Comparison of ENCODE assay signal across 12 cellular contexts in the genomic region with DNA sequence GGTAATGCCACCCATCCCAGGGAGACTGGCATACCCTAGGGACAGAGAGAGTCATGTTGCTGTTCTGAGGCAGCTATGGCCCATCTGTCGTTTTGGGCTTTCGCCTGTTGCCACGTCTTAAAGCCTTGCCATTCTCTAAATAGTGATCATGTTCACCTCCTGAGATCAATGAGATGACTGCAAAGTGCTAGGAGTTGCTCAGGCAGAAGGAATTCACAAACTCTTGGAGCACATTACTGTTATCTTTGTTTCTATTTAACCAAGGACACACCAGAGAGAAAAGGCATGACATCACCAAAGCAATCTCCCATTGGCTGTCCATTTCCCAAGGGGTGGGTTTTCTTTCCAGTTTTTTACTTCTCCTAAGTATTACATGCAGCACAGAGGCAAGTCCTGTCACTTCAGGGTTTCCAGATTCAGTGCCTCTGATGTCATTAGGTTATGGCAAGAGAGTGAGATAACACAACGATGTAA. TPM values are rescaled to one million over a fixed set of nuclear protein-coding genes. Genes with fewer than 3 reads are reported as not detected.
DNase-seq lines count a peak whose midpoint lies in the region; ATAC-seq, FAIRE-seq and TF ChIP-seq lines count a peak whose summit lies in the region.
"Had no signal": no experiment of that assay in that cellular context is flagged by ENCODE, and none has a peak within 500 bp of the region (broad histone marks: within the 10 kb centered on the region; RNA-seq: fewer than 3 reads in every experiment).

No MANE protein-coding gene starts in this region.

- H3K4me1 Mint-ChIP-seq in MCF 10A (ENCODE audit: insufficient read depth, unreplicated experiment): peaks cover 26% of the 10 kb centered on the region

- no peaks in the 10 kb centered on the region for H3K36me3 Mint-ChIP-seq in MCF 10A (ENCODE audit: insufficient read depth, unreplicated experiment)
- H3K36me3 Mint-ChIP-seq: natural killer cell treated with Interleukin-12 subunit alpha and Interleukin-12 subunit beta and Interleukin-15 and Interleukin-18, amount 100 ng/mL, for 72 hours had no signal

- H3K27ac ChIP-seq in breast epithelium (no peak overlapping the region), Peyer's patch (no peak overlapping the region)

- H3K27me3 ChIP-seq in breast epithelium: no peaks in the 10 kb centered on the region
- H3K27me3 ChIP-seq in Peyer's patch: no peaks in the 10 kb centered on the region

- H3K9me3 ChIP-seq in breast epithelium (no peaks in the 10 kb centered on the region), Peyer's patch (no peaks in the 10 kb centered on the region)

- no TSS peak for BruUV-seq in MCF 10A (replicated peaks; lab: Mats Ljungman, UMichigan)

- TF ChIP-seq CTCF in MCF 10A (IDR thresholded peaks at IDR 0.05; ENCODE audit: unreplicated experiment) (no peak), breast epithelium (IDR thresholded peaks at IDR 0.05) (no peak), Peyer's patch (IDR thresholded peaks at IDR 0.05) (no peak)

- H3K27me3 Mint-ChIP-seq in MCF 10A (ENCODE audit: insufficient read depth, unreplicated experiment): no peaks in the 10 kb centered on the region

- no peak overlapping the region for H3K4me3 Mint-ChIP-seq in MCF 10A (ENCODE audit: unreplicated experiment)
- H3K4me3 Mint-ChIP-seq: natural killer cell treated with Interleukin-12 subunit alpha and Interleukin-12 subunit beta and Interleukin-15 and Interleukin-18, amount 100 ng/mL, for 72 hours had no signal

- TF ChIP-seq POLR2A in breast epithelium (IDR thresholded peaks at IDR 0.05): no peak
- TF ChIP-seq POLR2A in Peyer's patch (IDR thresholded peaks at IDR 0.05): no peak

- ATAC-seq in HG02938 (IDR thresholded peaks at IDR 0.05; ENCODE audit: unreplicated experiment): no peak

- POLR2A ChIA-PET in MCF 10A (lab: Yijun Ruan, JAX): no interaction called here

- no peaks in the 10 kb centered on the region for H3K9me3 Mint-ChIP-seq in MCF 10A (ENCODE audit: unreplicated experiment)
- H3K9me3 Mint-ChIP-seq: natural killer cell treated with Interleukin-12 subunit alpha and Interleukin-12 subunit beta and Interleukin-15 and Interleukin-18, amount 100 ng/mL, for 72 hours had no signal

- no peaks in the 10 kb centered on the region for H3K36me3 ChIP-seq in breast epithelium
- no peaks in the 10 kb centered on the region for H3K36me3 ChIP-seq in Peyer's patch

- H3K27ac Mint-ChIP-seq in MCF 10A (ENCODE audit: low read depth, unreplicated experiment): peak overlapping the region; percentile 14
- H3K27ac Mint-ChIP-seq: natural killer cell treated with Interleukin-12 subunit alpha and Interleukin-12 subunit beta and Interleukin-15 and Interleukin-18, amount 100 ng/mL, for 72 hours had no signal

- no peak for FAIRE-seq in urothelium cell line (lab: Jason Lieb, UNC)
- FAIRE-seq: G401.6 had no signal

- H3K4me1 ChIP-seq in breast epithelium (no peaks in the 10 kb centered on the region), Peyer's patch (no peaks in the 10 kb centered on the region)

- DNase-seq in MCF 10A (ENCODE audit: unreplicated experiment): no peak
- DNase-seq in breast epithelium (ENCODE audit: low spot score in 2 of 2): no peak
- peak; percentile 85 for DNase-seq in amniotic epithelial cell (ENCODE audit: low read depth)
- DNase-seq in hepatic stellate cell (ENCODE audit: low spot score): peak; percentile 79
- peak; percentile 54 for DNase-seq in urothelium cell line (ENCODE audit: low spot score)
- DNase-seq in mucosa of gallbladder (ENCODE audit: low spot score): no peak
- DNase-seq in Peyer's patch: no peak
- DNase-seq: activated CD4-positive, alpha-beta T cell treated with anti-CD3 and anti-CD28 coated beads, Interleukin-2, amount 50 U/mL, for 48 hours; NK-92 treated with Interleukin-12 subunit alpha and Interleukin-12 subunit beta, amount 100 ng/mL, for 24 hours had no signal

- H3K4me3 ChIP-seq in breast epithelium (no peak overlapping the region), Peyer's patch (no peak overlapping the region)

- CTCF ChIA-PET in MCF 10A (lab: Yijun Ruan, JAX): interaction anchor here (0.6 to 1.7 kb wide), 2 partner anchors 10 to 560 kb away, joined by 4 to 10 read pairs; no protein-coding TSS in a partner anchor

- intact Hi-C loops in MCF 10A (cut with micrococcal nuclease) (no loop called here), breast epithelium (cut with DNase I; ENCODE audit: low total_unique reads) (no loop called here)

RNA-seq across cellular contexts. Expression of a gene that starts 37.1 kb away (rescaled TPM):
- 60.4 and 66.9 TPM in 2 replicates for total RNA-seq in MCF 10A (2022)
- total RNA-seq in breast epithelium: 100 to 1,000 TPM in 1 of 3 donors, 10 to 100 TPM in 2; 54.9 to 100 (median 63.6) TPM
- total RNA-seq in mucosa of gallbladder: 63.0 TPM
- 10 to 100 TPM in 3 of 4 donors, 1 to 10 TPM in 1; 9.3 to 37.1 (median 16.0) TPM for total RNA-seq in Peyer's patch

Comparison
In these comparisons a context has a peak if more than half of its experiments do, and no peak if none do; other contexts are left out.
1. DNase-seq: peak in amniotic epithelial cell (single experiment), hepatic stellate cell (single experiment) and urothelium cell line (single experiment); none in MCF 10A (single experiment), breast epithelium (0 of 2), mucosa of gallbladder (single experiment) and Peyer's patch (0 of 3).